8 cellular contexts compared by ENCODE assay signal in the genomic region with DNA sequence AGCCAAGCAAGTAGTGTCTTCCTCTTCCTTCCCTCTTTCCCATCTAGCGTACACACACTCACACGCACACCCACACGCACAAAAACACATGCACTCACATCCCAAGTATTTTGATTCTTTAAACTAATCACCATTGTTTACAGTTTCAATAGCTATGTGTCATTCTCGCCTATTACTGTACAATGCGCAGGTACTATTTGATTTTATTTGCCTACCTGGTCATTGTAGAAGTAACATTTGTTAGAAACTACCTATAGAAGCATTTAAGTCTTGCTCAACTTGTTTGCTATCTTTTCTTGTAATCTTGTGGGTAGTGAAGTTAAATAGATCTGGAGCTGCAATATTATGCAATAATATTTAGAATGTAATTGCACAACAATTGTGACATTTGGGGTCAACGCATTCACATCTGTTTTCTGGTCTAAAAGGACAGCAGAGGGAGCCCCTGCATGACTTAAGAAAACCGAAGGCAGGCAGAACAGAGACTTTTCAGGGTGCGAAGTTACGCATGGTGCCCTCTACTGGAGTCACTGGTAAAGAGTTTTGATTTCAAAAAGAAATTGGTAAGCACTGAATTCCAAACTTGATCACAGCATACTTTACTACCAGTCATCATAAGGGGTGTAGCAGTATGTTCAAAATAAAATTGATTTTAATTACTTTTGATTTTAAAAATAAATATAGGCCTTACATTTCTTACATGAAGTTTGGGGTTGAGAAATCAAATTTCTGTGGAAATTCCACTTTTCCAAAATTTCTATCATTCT.
A peak's percentile ranks its signal among the peaks of the same experiment; 100 is the strongest.
DNase-seq lines count a peak whose midpoint lies in the region; ATAC-seq and TF ChIP-seq lines count a peak whose summit lies in the region.

No MANE protein-coding gene starts in this region.

- TF ChIP-seq CTCF in BJ (IDR thresholded peaks at IDR 0.05; ENCODE audit: insufficient read depth, low read depth, low read length) (peak; percentile 91), mesothelial cell of epicardium (IDR thresholded peaks at IDR 0.05; ENCODE audit: unreplicated experiment) (peak; percentile 70)

- H3K27me3 ChIP-seq in BJ (ENCODE audit: control insufficient read depth, insufficient read depth, low read length) = no peaks in the 10 kb centered on the region

- ATAC-seq in GM18511 (IDR thresholded peaks at IDR 0.05; ENCODE audit: unreplicated experiment) = peak; percentile 98
- ATAC-seq in HG02870 (IDR thresholded peaks at IDR 0.05; ENCODE audit: unreplicated experiment) = peak; percentile 98

- H3K27ac ChIP-seq in SK-N-MC = peak overlapping the region; percentile 67; the same call in 1 of the 2 replicates

- H3K9me3 ChIP-seq in SK-N-MC (ENCODE audit: low read depth, low read length) = no peaks in the 10 kb centered on the region

- H3K4me3 Mint-ChIP-seq in mesothelial cell of epicardium = no peak overlapping the region
- no peak overlapping the region for H3K4me3 Mint-ChIP-seq in immature natural killer cell

- H3K27me3 Mint-ChIP-seq in mesothelial cell of epicardium (ENCODE audit: low read depth) (no peaks in the 10 kb centered on the region), immature natural killer cell (ENCODE audit: low read depth in 3 of 3) (peaks cover 0 to 1% (median 0%) of the 10 kb centered on the region in 3 donors)

- H3K36me3 ChIP-seq in BJ (ENCODE audit: control insufficient read depth, insufficient read depth, low read length) (no peaks in the 10 kb centered on the region), SK-N-MC (ENCODE audit: insufficient read depth, low read length) (no peaks in the 10 kb centered on the region)

- H3K27ac Mint-ChIP-seq in mesothelial cell of epicardium (no peak overlapping the region), immature natural killer cell (no peak overlapping the region)

- H3K9me3 Mint-ChIP-seq in mesothelial cell of epicardium (no peaks in the 10 kb centered on the region), immature natural killer cell (peaks cover 1 to 9% (median 4%) of the 10 kb centered on the region in 6 donors)

- POLR2A ChIA-PET in BJ (lab: Charles Lee) = no interaction called here

- H3K36me3 Mint-ChIP-seq in mesothelial cell of epicardium (no peaks in the 10 kb centered on the region), immature natural killer cell (no peaks in the 10 kb centered on the region)

- H3K4me1 Mint-ChIP-seq in mesothelial cell of epicardium (peaks cover 25% of the 10 kb centered on the region), immature natural killer cell (no peaks in the 10 kb centered on the region)

- CTCF ChIA-PET in BJ (lab: Yijun Ruan, JAX) = interaction anchor here (0.8 to 1.9 kb wide), 18 partner anchors 9 to 1011 kb away, joined by 3 to 21 read pairs (median 4); no protein-coding TSS in a partner anchor

- peak overlapping the region; percentile 28 for H3K9ac ChIP-seq in SK-N-MC (ENCODE audit: insufficient read length)

- DNase-seq in BJ (ENCODE audit: low read depth) (peak; percentile 55), NCI-H1092 (lab: John Stamatoyannopoulos, UW) (peak; percentile 45), SK-N-MC (ENCODE audit: low read depth, low spot score) (peak; percentile 93), epidermal melanocyte (ENCODE audit: insufficient read length, low spot score) (peak; percentile 68), mesothelial cell of epicardium (ENCODE audit: low spot score in 2 of 2, unreplicated experiment in 2 of 2) (peak; percentile 37 to 58), immature natural killer cell (no peak)

- H3K4me3 ChIP-seq in BJ (ENCODE audit: low read depth, low read length) (no peak overlapping the region), SK-N-MC (0 out of 2 replicates have a peak overlapping the region, but pooled peaks have one; percentile 18)

Comparison
In these comparisons a context has a peak if more than half of its experiments do, and no peak if none do; other contexts are left out.
1. DNase-seq: peak in BJ (single experiment), NCI-H1092 (single experiment), SK-N-MC (single experiment), epidermal melanocyte (single experiment) and mesothelial cell of epicardium (2 of 2); none in immature natural killer cell (0 of 3).